Comparison of ENCODE assay signal across 1 cellular context in the genomic region with DNA sequence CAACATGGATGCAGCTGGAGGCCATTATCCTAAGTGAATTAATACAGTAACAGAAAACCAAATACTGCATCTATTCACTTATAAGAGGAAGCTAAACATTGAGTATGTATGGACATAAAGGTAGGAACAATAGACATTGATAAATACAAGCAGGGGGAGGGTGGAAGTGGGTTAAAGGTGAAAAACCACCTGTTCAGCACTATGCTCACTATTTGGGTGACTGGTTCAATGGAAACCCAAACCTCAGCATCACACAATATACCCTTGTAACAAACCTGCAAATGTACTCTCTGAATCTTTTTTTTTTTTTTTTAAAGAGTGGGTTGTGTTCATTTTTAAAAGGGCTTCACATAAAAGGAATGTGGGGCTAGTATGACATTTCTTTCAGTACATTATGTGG.
TF ChIP-seq lines count a peak whose summit lies in the region.

No MANE protein-coding gene starts in this region.

TF ChIP-seq in GM23338, 12 proteins besides CTCF, POLR2A, EP300 and RAD21 (continued from another document):
- TF ChIP-seq, protein P1, sequence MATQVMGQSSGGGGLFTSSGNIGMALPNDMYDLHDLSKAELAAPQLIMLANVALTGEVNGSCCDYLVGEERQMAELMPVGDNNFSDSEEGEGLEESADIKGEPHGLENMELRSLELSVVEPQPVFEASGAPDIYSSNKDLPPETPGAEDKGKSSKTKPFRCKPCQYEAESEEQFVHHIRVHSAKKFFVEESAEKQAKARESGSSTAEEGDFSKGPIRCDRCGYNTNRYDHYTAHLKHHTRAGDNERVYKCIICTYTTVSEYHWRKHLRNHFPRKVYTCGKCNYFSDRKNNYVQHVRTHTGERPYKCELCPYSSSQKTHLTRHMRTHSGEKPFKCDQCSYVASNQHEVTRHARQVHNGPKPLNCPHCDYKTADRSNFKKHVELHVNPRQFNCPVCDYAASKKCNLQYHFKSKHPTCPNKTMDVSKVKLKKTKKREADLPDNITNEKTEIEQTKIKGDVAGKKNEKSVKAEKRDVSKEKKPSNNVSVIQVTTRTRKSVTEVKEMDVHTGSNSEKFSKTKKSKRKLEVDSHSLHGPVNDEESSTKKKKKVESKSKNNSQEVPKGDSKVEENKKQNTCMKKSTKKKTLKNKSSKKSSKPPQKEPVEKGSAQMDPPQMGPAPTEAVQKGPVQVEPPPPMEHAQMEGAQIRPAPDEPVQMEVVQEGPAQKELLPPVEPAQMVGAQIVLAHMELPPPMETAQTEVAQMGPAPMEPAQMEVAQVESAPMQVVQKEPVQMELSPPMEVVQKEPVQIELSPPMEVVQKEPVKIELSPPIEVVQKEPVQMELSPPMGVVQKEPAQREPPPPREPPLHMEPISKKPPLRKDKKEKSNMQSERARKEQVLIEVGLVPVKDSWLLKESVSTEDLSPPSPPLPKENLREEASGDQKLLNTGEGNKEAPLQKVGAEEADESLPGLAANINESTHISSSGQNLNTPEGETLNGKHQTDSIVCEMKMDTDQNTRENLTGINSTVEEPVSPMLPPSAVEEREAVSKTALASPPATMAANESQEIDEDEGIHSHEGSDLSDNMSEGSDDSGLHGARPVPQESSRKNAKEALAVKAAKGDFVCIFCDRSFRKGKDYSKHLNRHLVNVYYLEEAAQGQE (IDR thresholded peaks at IDR 0.05; ENCODE audit: unreplicated experiment), result no peak
